In the genomic region with DNA sequence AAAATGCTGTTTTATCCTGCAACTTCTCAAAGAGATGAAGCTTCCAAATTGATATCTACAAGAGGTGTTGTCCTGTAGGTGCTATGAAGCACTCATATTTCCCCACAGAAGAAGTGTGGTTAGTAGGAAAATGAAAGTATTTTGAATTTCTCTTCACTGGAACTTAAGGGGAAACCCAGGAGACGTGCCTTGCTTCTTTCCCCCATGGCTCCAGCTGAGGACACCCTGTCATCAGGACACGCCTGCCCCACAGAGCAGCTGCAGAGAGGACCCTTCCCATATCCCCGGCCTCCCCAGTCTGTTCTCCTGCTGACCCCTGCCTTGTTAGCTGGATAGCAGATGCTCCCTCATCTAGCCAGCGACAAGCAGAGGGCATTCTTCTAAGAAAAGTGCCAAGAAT, we compare ENCODE assay signal across 10 cellular contexts.
DNase-seq lines count a peak whose midpoint lies in the region; ATAC-seq, FAIRE-seq and TF ChIP-seq lines count a peak whose summit lies in the region.
"Had no signal": no experiment of that assay in that cellular context is flagged by ENCODE, and none has a peak within 500 bp of the region (broad histone marks: within the 10 kb centered on the region; RNA-seq: fewer than 3 reads in every experiment).

No MANE protein-coding gene starts in this region.

- H3K4me1 ChIP-seq in OCI-LY7 (ENCODE audit: insufficient read depth, low read length, poor library complexity, severe bottlenecking) (peaks cover 12% of the 10 kb centered on the region), left ventricle myocardium inferior (no peaks in the 10 kb centered on the region)
- H3K4me1 ChIP-seq: lower lobe of right lung had no signal

- FAIRE-seq in HTR-8/SVneo (lab: Jason Lieb, UNC) = no peak

- H3K27ac ChIP-seq in OCI-LY7 (ENCODE audit: low read depth, low read length, poor library complexity, severe bottlenecking) = no peak overlapping the region
- H3K27ac ChIP-seq in left ventricle myocardium inferior (replicated peaks) = no peak overlapping the region
- H3K27ac ChIP-seq: lower lobe of right lung had no signal

- peak; percentile 32 for ATAC-seq in GM21737 (IDR thresholded peaks at IDR 0.05; ENCODE audit: unreplicated experiment)
- ATAC-seq in effector memory CD8-positive, alpha-beta T cell (replicated peaks) = peak; percentile 69
- ATAC-seq: lower lobe of right lung had no signal

- H3K27ac Mint-ChIP-seq in effector memory CD8-positive, alpha-beta T cell = peak overlapping the region; percentile 83 to 89
- no peak overlapping the region for H3K27ac Mint-ChIP-seq in glutamatergic neuron (ENCODE audit: unreplicated experiment)

- H3K4me1 Mint-ChIP-seq in effector memory CD8-positive, alpha-beta T cell (ENCODE audit: low read depth in 2 of 2) = peaks cover 9% of the 10 kb centered on the region in 2 donors
- H3K4me1 Mint-ChIP-seq in glutamatergic neuron (ENCODE audit: low read depth, unreplicated experiment) = no peaks in the 10 kb centered on the region

- H3K9me3 ChIP-seq in OCI-LY7 (ENCODE audit: low read length) = no peaks in the 10 kb centered on the region
- peaks cover 9% of the 10 kb centered on the region for H3K9me3 ChIP-seq in left ventricle myocardium inferior (replicated peaks)

- no peaks in the 10 kb centered on the region for H3K27me3 Mint-ChIP-seq in effector memory CD8-positive, alpha-beta T cell
- H3K27me3 Mint-ChIP-seq in glutamatergic neuron (ENCODE audit: unreplicated experiment) = no peaks in the 10 kb centered on the region

- no peaks in the 10 kb centered on the region for H4K20me1 ChIP-seq in OCI-LY7 (ENCODE audit: insufficient read depth, low read length)

- H3K4me3 ChIP-seq in OCI-LY7 (ENCODE audit: low read depth, low read length, poor library complexity, severe bottlenecking) = no peak overlapping the region
- H3K4me3 ChIP-seq in left ventricle myocardium inferior = no peak overlapping the region
- H3K4me3 ChIP-seq: lower lobe of right lung had no signal

- DNase-seq in GM13976 (ENCODE audit: low spot score) (peak; percentile 22), OCI-LY7 (ENCODE audit: low spot score) (no peak), nucleus accumbens (lab: John Stamatoyannopoulos, UW) (no peak), HTR-8/SVneo (ENCODE audit: insufficient read length, low spot score) (no peak), glutamatergic neuron (no peak), left ventricle myocardium inferior (no peak)
- DNase-seq in effector memory CD8-positive, alpha-beta T cell = no peak
- DNase-seq: dermis blood vessel endothelial cell, lower lobe of right lung had no signal

- intact Hi-C loops in OCI-LY7 (cut with micrococcal nuclease; ENCODE audit: unreplicated experiment) (no loop called here), left ventricle myocardium inferior (cut with micrococcal nuclease) (no loop called here)

- in situ Hi-C loops in GM13976 (cut with MboI; ENCODE audit: low sequenced_read_pairs, unreplicated experiment) = no loop called here

- H3K36me3 ChIP-seq in OCI-LY7 (ENCODE audit: insufficient read depth, low read length) (no peaks in the 10 kb centered on the region), left ventricle myocardium inferior (no peaks in the 10 kb centered on the region)
- H3K36me3 ChIP-seq: lower lobe of right lung had no signal

- no peaks in the 10 kb centered on the region for H3K36me3 Mint-ChIP-seq in effector memory CD8-positive, alpha-beta T cell (ENCODE audit: insufficient read depth)
- no peaks in the 10 kb centered on the region for H3K36me3 Mint-ChIP-seq in glutamatergic neuron (ENCODE audit: unreplicated experiment)

- no peak for TF ChIP-seq CTCF in GM13976 (IDR thresholded peaks at IDR 0.05; ENCODE audit: borderline replicate concordance, control extremely low read depth, extremely low read depth, insufficient read depth, missing control alignments)
- TF ChIP-seq CTCF in OCI-LY7 (conservative IDR thresholded peaks at IDR 0.05; ENCODE audit: low read length) = no peak
- TF ChIP-seq CTCF in glutamatergic neuron (IDR thresholded peaks at IDR 0.05; ENCODE audit: partially characterized antibody, unreplicated experiment) = no peak
- TF ChIP-seq CTCF in left ventricle myocardium inferior (IDR thresholded peaks at IDR 0.05; ENCODE audit: borderline replicate concordance) = no peak

- H3K27me3 ChIP-seq in left ventricle myocardium inferior (ENCODE audit: low read depth) = no peaks in the 10 kb centered on the region

- H2AFZ ChIP-seq in OCI-LY7 (ENCODE audit: low read length) = no peak overlapping the region

- peak overlapping the region; percentile 71 to 78 for H3K4me3 Mint-ChIP-seq in effector memory CD8-positive, alpha-beta T cell
- H3K4me3 Mint-ChIP-seq in glutamatergic neuron (ENCODE audit: unreplicated experiment) = no peak overlapping the region

- H3K79me2 ChIP-seq in OCI-LY7 (ENCODE audit: insufficient read depth, low read depth, low read length) = no peaks in the 10 kb centered on the region

- BruUV-seq in OCI-LY7 (replicated peaks; lab: Mats Ljungman, UMichigan) = no TSS peak

- peak overlapping the region; percentile 42 for H3K4me2 ChIP-seq in OCI-LY7 (ENCODE audit: low read length)

- CTCF ChIA-PET in OCI-LY7 (lab: Charles Lee; ENCODE audit: unreplicated experiment) = no interaction called here

- H3K9me3 Mint-ChIP-seq in effector memory CD8-positive, alpha-beta T cell = no peaks in the 10 kb centered on the region
- no peaks in the 10 kb centered on the region for H3K9me3 Mint-ChIP-seq in glutamatergic neuron (ENCODE audit: unreplicated experiment)

- no peaks in the 10 kb centered on the region for H3K9me2 ChIP-seq in OCI-LY7 (ENCODE audit: insufficient read depth, low read length)

- POLR2A ChIA-PET in OCI-LY7 (lab: Charles Lee) = interaction anchor here (0.6 to 0.7 kb wide), 2 partner anchors 12 to 291 kb away, joined by 3 to 4 read pairs; no protein-coding TSS in a partner anchor
